1 cellular context compared by ENCODE assay signal in genomic region chr16:28187595-28188004, GRCh38.
TF ChIP-seq lines count a peak whose summit lies in the region.

No MANE protein-coding gene starts in this region.

TF ChIP-seq in GM12878, 131 proteins besides CTCF, POLR2A, EP300 and RAD21 (continued from another document and continues in another):
- TF ChIP-seq, protein P1, sequence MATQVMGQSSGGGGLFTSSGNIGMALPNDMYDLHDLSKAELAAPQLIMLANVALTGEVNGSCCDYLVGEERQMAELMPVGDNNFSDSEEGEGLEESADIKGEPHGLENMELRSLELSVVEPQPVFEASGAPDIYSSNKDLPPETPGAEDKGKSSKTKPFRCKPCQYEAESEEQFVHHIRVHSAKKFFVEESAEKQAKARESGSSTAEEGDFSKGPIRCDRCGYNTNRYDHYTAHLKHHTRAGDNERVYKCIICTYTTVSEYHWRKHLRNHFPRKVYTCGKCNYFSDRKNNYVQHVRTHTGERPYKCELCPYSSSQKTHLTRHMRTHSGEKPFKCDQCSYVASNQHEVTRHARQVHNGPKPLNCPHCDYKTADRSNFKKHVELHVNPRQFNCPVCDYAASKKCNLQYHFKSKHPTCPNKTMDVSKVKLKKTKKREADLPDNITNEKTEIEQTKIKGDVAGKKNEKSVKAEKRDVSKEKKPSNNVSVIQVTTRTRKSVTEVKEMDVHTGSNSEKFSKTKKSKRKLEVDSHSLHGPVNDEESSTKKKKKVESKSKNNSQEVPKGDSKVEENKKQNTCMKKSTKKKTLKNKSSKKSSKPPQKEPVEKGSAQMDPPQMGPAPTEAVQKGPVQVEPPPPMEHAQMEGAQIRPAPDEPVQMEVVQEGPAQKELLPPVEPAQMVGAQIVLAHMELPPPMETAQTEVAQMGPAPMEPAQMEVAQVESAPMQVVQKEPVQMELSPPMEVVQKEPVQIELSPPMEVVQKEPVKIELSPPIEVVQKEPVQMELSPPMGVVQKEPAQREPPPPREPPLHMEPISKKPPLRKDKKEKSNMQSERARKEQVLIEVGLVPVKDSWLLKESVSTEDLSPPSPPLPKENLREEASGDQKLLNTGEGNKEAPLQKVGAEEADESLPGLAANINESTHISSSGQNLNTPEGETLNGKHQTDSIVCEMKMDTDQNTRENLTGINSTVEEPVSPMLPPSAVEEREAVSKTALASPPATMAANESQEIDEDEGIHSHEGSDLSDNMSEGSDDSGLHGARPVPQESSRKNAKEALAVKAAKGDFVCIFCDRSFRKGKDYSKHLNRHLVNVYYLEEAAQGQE (IDR thresholded peaks at IDR 0.05; ENCODE audit: low read depth, low read length): no peak
- TF ChIP-seq FOXK2 (IDR thresholded peaks at IDR 0.05): no peak
- TF ChIP-seq BCL11A (IDR thresholded peaks at IDR 0.05; ENCODE audit: low read depth, low read length): no peak
- 0 out of 2 replicates have a peak, but pooled peaks have one; percentile 59 for TF ChIP-seq ZBED1 (IDR thresholded peaks at IDR 0.05; ENCODE audit: borderline replicate concordance)
- 0 out of 2 replicates have a peak, but pooled peaks have one; percentile 32 for TF ChIP-seq TAF1 (IDR thresholded peaks at IDR 0.05; ENCODE audit: borderline replicate concordance, low read depth, low read length)
- no peak for TF ChIP-seq STAT1 (conservative IDR thresholded peaks at IDR 0.05)
- TF ChIP-seq, protein P2, sequence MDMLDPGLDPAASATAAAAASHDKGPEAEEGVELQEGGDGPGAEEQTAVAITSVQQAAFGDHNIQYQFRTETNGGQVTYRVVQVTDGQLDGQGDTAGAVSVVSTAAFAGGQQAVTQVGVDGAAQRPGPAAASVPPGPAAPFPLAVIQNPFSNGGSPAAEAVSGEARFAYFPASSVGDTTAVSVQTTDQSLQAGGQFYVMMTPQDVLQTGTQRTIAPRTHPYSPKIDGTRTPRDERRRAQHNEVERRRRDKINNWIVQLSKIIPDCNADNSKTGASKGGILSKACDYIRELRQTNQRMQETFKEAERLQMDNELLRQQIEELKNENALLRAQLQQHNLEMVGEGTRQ (IDR thresholded peaks at IDR 0.05; ENCODE audit: borderline replicate concordance, low read depth, low read length): no peak; the same call in 1 of the 2 replicates
- TF ChIP-seq ESRRA (IDR thresholded peaks at IDR 0.05; ENCODE audit: low read length): no peak
- TF ChIP-seq USF1 (IDR thresholded peaks at IDR 0.05; ENCODE audit: borderline replicate concordance, extremely low read length, insufficient read depth, low read depth, low read length): no peak
- TF ChIP-seq, protein P3, sequence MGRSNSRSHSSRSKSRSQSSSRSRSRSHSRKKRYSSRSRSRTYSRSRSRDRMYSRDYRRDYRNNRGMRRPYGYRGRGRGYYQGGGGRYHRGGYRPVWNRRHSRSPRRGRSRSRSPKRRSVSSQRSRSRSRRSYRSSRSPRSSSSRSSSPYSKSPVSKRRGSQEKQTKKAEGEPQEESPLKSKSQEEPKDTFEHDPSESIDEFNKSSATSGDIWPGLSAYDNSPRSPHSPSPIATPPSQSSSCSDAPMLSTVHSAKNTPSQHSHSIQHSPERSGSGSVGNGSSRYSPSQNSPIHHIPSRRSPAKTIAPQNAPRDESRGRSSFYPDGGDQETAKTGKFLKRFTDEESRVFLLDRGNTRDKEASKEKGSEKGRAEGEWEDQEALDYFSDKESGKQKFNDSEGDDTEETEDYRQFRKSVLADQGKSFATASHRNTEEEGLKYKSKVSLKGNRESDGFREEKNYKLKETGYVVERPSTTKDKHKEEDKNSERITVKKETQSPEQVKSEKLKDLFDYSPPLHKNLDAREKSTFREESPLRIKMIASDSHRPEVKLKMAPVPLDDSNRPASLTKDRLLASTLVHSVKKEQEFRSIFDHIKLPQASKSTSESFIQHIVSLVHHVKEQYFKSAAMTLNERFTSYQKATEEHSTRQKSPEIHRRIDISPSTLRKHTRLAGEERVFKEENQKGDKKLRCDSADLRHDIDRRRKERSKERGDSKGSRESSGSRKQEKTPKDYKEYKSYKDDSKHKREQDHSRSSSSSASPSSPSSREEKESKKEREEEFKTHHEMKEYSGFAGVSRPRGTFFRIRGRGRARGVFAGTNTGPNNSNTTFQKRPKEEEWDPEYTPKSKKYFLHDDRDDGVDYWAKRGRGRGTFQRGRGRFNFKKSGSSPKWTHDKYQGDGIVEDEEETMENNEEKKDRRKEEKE (IDR thresholded peaks at IDR 0.05): no peak
- TF ChIP-seq, protein P4, sequence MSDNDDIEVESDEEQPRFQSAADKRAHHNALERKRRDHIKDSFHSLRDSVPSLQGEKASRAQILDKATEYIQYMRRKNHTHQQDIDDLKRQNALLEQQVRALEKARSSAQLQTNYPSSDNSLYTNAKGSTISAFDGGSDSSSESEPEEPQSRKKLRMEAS (IDR thresholded peaks at IDR 0.05; ENCODE audit: low read depth, low read length): no peak
- TF ChIP-seq TCF12 (IDR thresholded peaks at IDR 0.05; ENCODE audit: low read depth, low read length): no peak
- no peak for TF ChIP-seq PML (IDR thresholded peaks at IDR 0.05; ENCODE audit: low read length)
- no peak for TF ChIP-seq SMAD5 (IDR thresholded peaks at IDR 0.05; ENCODE audit: low read depth)
- no peak for TF ChIP-seq ZNF622 (IDR thresholded peaks at IDR 0.05)
- no peak for TF ChIP-seq RELA (IDR thresholded peaks at IDR 0.05; ENCODE audit: borderline replicate concordance, partially characterized antibody)
- no peak for TF ChIP-seq PBX3 (IDR thresholded peaks at IDR 0.05; ENCODE audit: insufficient replicate concordance, low read depth, low read length)
- TF ChIP-seq, protein P5, sequence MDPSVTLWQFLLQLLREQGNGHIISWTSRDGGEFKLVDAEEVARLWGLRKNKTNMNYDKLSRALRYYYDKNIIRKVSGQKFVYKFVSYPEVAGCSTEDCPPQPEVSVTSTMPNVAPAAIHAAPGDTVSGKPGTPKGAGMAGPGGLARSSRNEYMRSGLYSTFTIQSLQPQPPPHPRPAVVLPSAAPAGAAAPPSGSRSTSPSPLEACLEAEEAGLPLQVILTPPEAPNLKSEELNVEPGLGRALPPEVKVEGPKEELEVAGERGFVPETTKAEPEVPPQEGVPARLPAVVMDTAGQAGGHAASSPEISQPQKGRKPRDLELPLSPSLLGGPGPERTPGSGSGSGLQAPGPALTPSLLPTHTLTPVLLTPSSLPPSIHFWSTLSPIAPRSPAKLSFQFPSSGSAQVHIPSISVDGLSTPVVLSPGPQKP (IDR thresholded peaks at IDR 0.05; ENCODE audit: low read depth, low read length): 0 out of 2 replicates have a peak, but pooled peaks have one; percentile 27
- TF ChIP-seq JUND (IDR thresholded peaks at IDR 0.05; ENCODE audit: low read depth, low read length): no peak
- no peak for TF ChIP-seq TCF7 (IDR thresholded peaks at IDR 0.05; ENCODE audit: borderline replicate concordance)
- TF ChIP-seq CEBPZ (IDR thresholded peaks at IDR 0.05; ENCODE audit: low read depth, low read length): no peak
- TF ChIP-seq HDAC2 (IDR thresholded peaks at IDR 0.05): no peak
- peak; percentile 57 for TF ChIP-seq POLR2AphosphoS5 (IDR thresholded peaks at IDR 0.05; ENCODE audit: low read length)
- no peak for TF ChIP-seq MXI1 (IDR thresholded peaks at IDR 0.05; ENCODE audit: low read depth, low read length)
- no peak for TF ChIP-seq DPF2 (IDR thresholded peaks at IDR 0.05)
- TF ChIP-seq, protein P6, sequence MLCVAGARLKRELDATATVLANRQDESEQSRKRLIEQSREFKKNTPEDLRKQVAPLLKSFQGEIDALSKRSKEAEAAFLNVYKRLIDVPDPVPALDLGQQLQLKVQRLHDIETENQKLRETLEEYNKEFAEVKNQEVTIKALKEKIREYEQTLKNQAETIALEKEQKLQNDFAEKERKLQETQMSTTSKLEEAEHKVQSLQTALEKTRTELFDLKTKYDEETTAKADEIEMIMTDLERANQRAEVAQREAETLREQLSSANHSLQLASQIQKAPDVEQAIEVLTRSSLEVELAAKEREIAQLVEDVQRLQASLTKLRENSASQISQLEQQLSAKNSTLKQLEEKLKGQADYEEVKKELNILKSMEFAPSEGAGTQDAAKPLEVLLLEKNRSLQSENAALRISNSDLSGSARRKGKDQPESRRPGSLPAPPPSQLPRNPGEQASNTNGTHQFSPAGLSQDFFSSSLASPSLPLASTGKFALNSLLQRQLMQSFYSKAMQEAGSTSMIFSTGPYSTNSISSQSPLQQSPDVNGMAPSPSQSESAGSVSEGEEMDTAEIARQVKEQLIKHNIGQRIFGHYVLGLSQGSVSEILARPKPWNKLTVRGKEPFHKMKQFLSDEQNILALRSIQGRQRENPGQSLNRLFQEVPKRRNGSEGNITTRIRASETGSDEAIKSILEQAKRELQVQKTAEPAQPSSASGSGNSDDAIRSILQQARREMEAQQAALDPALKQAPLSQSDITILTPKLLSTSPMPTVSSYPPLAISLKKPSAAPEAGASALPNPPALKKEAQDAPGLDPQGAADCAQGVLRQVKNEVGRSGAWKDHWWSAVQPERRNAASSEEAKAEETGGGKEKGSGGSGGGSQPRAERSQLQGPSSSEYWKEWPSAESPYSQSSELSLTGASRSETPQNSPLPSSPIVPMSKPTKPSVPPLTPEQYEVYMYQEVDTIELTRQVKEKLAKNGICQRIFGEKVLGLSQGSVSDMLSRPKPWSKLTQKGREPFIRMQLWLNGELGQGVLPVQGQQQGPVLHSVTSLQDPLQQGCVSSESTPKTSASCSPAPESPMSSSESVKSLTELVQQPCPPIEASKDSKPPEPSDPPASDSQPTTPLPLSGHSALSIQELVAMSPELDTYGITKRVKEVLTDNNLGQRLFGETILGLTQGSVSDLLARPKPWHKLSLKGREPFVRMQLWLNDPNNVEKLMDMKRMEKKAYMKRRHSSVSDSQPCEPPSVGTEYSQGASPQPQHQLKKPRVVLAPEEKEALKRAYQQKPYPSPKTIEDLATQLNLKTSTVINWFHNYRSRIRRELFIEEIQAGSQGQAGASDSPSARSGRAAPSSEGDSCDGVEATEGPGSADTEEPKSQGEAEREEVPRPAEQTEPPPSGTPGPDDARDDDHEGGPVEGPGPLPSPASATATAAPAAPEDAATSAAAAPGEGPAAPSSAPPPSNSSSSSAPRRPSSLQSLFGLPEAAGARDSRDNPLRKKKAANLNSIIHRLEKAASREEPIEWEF (IDR thresholded peaks at IDR 0.05; ENCODE audit: insufficient replicate concordance, low read depth, low read length): no peak
- no peak for TF ChIP-seq RFX5 (IDR thresholded peaks at IDR 0.05; ENCODE audit: low read depth, low read length)
- peak; percentile 85 for TF ChIP-seq MTA2 (IDR thresholded peaks at IDR 0.05; ENCODE audit: low read depth)
- no peak for TF ChIP-seq GATAD2B (conservative IDR thresholded peaks at IDR 0.05; ENCODE audit: low read depth)
- no peak for TF ChIP-seq KLF5 (IDR thresholded peaks at IDR 0.05; ENCODE audit: partially characterized antibody)
- no peak for TF ChIP-seq CREB1 (IDR thresholded peaks at IDR 0.05; ENCODE audit: low read depth)
- TF ChIP-seq PAX5 (IDR thresholded peaks at IDR 0.05; ENCODE audit: borderline replicate concordance, low read depth, low read length): no peak
- TF ChIP-seq EED (IDR thresholded peaks at IDR 0.05; ENCODE audit: low read depth): no peak
- TF ChIP-seq CHD4 (IDR thresholded peaks at IDR 0.05): no peak
- TF ChIP-seq SRF (IDR thresholded peaks at IDR 0.05; ENCODE audit: low read depth in 2 of 2, low read length in 2 of 2): 0 out of 4 replicates have a peak, but pooled peaks of 1 of the 2 experiments have one; percentile 43
